9 cellular contexts compared by ENCODE assay signal in the genomic region with DNA sequence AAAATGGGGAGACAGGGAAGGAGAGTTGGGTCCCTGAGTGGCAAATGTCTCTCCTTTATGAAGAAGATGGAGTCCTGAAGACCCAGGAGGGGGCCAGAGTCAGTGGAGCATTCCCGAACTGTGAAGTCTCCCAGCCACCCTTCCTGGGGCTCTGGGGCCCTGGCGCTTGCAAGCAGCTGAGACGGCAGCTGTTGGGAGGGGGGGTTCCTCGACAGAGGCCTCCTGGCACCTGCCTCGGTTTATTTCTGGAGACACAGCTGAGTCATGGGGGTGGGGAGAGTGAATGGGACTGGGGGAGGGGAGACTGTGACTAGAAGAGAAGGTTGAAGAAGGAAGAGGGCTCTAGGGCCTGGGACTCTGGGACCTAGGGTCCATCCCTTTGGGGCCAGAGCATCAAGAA. TPM values are rescaled to one million over a fixed set of nuclear protein-coding genes. Genes with fewer than 3 reads are reported as not detected.
DNase-seq lines count a peak whose midpoint lies in the region; ATAC-seq and TF ChIP-seq lines count a peak whose summit lies in the region.
"Had no signal": no experiment of that assay in that cellular context is flagged by ENCODE, and none has a peak within 500 bp of the region (broad histone marks: within the 10 kb centered on the region; RNA-seq: fewer than 3 reads in every experiment).

No MANE protein-coding gene starts in this region.

- H2AFZ ChIP-seq in H9 (ENCODE audit: low read length) = no peak overlapping the region

- no peak overlapping the region for H3K23ac ChIP-seq in H9 (ENCODE audit: insufficient read length, low read depth, low read length)

- no peaks in the 10 kb centered on the region; a peak in 1 of 5 replicates for H3K9me3 Mint-ChIP-seq in H9

- H4K8ac ChIP-seq in H9 (replicated peaks; ENCODE audit: insufficient read length, low read depth, low read length) = no peak overlapping the region

- no peak overlapping the region for H2BK15ac ChIP-seq in H9 (ENCODE audit: low read depth, low read length)

- H3K27me3 ChIP-seq in H9 (ENCODE audit: insufficient read depth, low read length) (no peaks in the 10 kb centered on the region; the same call in 1 of the 2 replicates), SJCRH30 (no peaks in the 10 kb centered on the region), heart right ventricle (no peaks in the 10 kb centered on the region), spleen (replicated peaks in 1 of 7) (peaks cover 0 to under 1% (median 0%) of the 10 kb centered on the region in 7 donors), suprapubic skin (no peaks in the 10 kb centered on the region)

- no peaks in the 10 kb centered on the region for H4K20me1 ChIP-seq in H9 (ENCODE audit: control insufficient read depth, insufficient read depth, insufficient read length)

- no peak overlapping the region for H3T11ph ChIP-seq in H9 (ENCODE audit: low read length)

- no peak overlapping the region for H3K9ac ChIP-seq in H9 (ENCODE audit: extremely low read depth, insufficient read length, low read length)

- peak in 2 of 8 donors; percentile 6 to 12 for ATAC-seq in heart right ventricle
- ATAC-seq: PC-3 had no signal

- peak overlapping the region; percentile 59 for H3K4me3 ChIP-seq in SJCRH30
- H3K4me3 ChIP-seq in heart right ventricle = no peak overlapping the region
- no peak overlapping the region for H3K4me3 ChIP-seq in spleen
- H3K4me3 ChIP-seq in suprapubic skin = no peak overlapping the region

- H4K5ac ChIP-seq in H9 (ENCODE audit: insufficient read length, low read depth, low read length) = no peak overlapping the region

- no peak for TF ChIP-seq POLR2A in spleen (IDR thresholded peaks at IDR 0.05)
- no peak for TF ChIP-seq POLR2A in suprapubic skin (IDR thresholded peaks at IDR 0.05)

- peak overlapping the region; percentile 4 to 5; a peak in 1 of 5 replicates for H3K4me3 Mint-ChIP-seq in H9

- H3K36me3 Mint-ChIP-seq in H9 (ENCODE audit: insufficient read depth in 1 of 3, low read depth in 3 of 3) = no peaks in the 10 kb centered on the region

- H3K27me3 Mint-ChIP-seq in H9 (ENCODE audit: low read depth) = peaks cover 20% of the 10 kb centered on the region

- no peak overlapping the region for H3K14ac ChIP-seq in H9 (ENCODE audit: insufficient read depth, low read length)

- H3K36me3 ChIP-seq in SJCRH30 = no peaks in the 10 kb centered on the region
- no peaks in the 10 kb centered on the region for H3K36me3 ChIP-seq in heart right ventricle
- no peaks in the 10 kb centered on the region for H3K36me3 ChIP-seq in spleen
- H3K36me3 ChIP-seq in suprapubic skin = no peaks in the 10 kb centered on the region

- H3K23me2 ChIP-seq in H9 (ENCODE audit: insufficient read length, low read depth, low read length, poor library complexity, severe bottlenecking) = no peaks in the 10 kb centered on the region

- H3K27ac ChIP-seq in H9 (ENCODE audit: insufficient read length, low read depth, low read length) (no peak overlapping the region), SJCRH30 (peak overlapping the region; percentile 99), heart right ventricle (peak overlapping the region; percentile 88 to 99 (median 96)), spleen (peak overlapping the region; percentile 42 to 87 (median 80)), suprapubic skin (no peak overlapping the region)

- intact Hi-C loops in heart right ventricle (cut with DNase I) (loop anchor here in 2 of 10 donors (5.0 to 10.0 kb wide), 2 partner anchors 161 to 232 kb away; partner anchors contain the start of genes MEF2D (in 2 of the 2) and PEAR1 (in 1 of the 2)), spleen (cut with DNase I; ENCODE audit: low total_unique reads) (no loop called here)

- H3K9me3 ChIP-seq in H9 (ENCODE audit: control insufficient read depth, low read depth, low read length) = no peaks in the 10 kb centered on the region
- no peaks in the 10 kb centered on the region for H3K9me3 ChIP-seq in SJCRH30 (replicated peaks)
- H3K9me3 ChIP-seq in heart right ventricle = no peaks in the 10 kb centered on the region
- H3K9me3 ChIP-seq in spleen = no peaks in the 10 kb centered on the region
- no peaks in the 10 kb centered on the region for H3K9me3 ChIP-seq in suprapubic skin

- peak overlapping the region; percentile 36 to 86 (median 64) for H3K27ac Mint-ChIP-seq in H9

- no peak overlapping the region for H3K4ac ChIP-seq in H9 (ENCODE audit: low read depth, low read length)

- peaks cover 84 to 86% of the 10 kb centered on the region in 2 experiments for H3K4me1 Mint-ChIP-seq in H9

- no peak overlapping the region for H3K4me2 ChIP-seq in H9 (ENCODE audit: insufficient read depth, insufficient read length, low read length)

- H2BK5ac ChIP-seq in H9 (ENCODE audit: insufficient read length, low read length) = no peak overlapping the region

- no peak for TF ChIP-seq EP300 in suprapubic skin (IDR thresholded peaks at IDR 0.05)

- TF ChIP-seq CTCF in H9 (conservative IDR thresholded peaks at IDR 0.05) = no peak
- no peak for TF ChIP-seq CTCF in heart right ventricle (IDR thresholded peaks at IDR 0.05)
- no peak for TF ChIP-seq CTCF in spleen (IDR thresholded peaks at IDR 0.05 in 8 of 11, conservative IDR thresholded peaks at IDR 0.05 in 3 of 11)
- TF ChIP-seq CTCF in suprapubic skin (IDR thresholded peaks at IDR 0.05) = no peak

- no peak overlapping the region for H2BK12ac ChIP-seq in H9 (ENCODE audit: insufficient read length, low read depth, low read length)

- H3K4me1 ChIP-seq in H9 (ENCODE audit: insufficient read depth, low read length) (peaks cover 22% of the 10 kb centered on the region; the same call in 1 of the 2 replicates), SJCRH30 (peaks cover 64% of the 10 kb centered on the region), heart right ventricle (peaks cover 73 to 97% (median 92%) of the 10 kb centered on the region in 9 donors), spleen (peaks cover 63 to 100% (median 90%) of the 10 kb centered on the region in 6 donors), suprapubic skin (peaks cover 87% of the 10 kb centered on the region)

- no peak overlapping the region for H2BK20ac ChIP-seq in H9 (ENCODE audit: low read depth, low read length, poor library complexity, severe bottlenecking)

- no peak overlapping the region for H4K91ac ChIP-seq in H9 (ENCODE audit: insufficient read length, low read depth, low read length)

- no peak overlapping the region for H3K18ac ChIP-seq in H9 (ENCODE audit: insufficient read length, low read depth, low read length)

- H2AK5ac ChIP-seq in H9 (ENCODE audit: insufficient read length, low read length) = no peak overlapping the region

- no peaks in the 10 kb centered on the region for H3K79me2 ChIP-seq in H9 (ENCODE audit: insufficient read depth, low read length)

- WGBS in H9 (ENCODE audit: extremely low coverage, insufficient read length, low lambda C conversion rate) = no CpG with 5 or more reads among the region's 5 CpGs
- 9 to 11% methylated on average over 5 of the region's 5 CpGs for WGBS in heart right ventricle, 2 donors
- 27 to 55% (median 38%) methylated on average over 5 of the region's 5 CpGs for WGBS in spleen, 5 donors
- 30% methylated on average over 5 of the region's 5 CpGs for WGBS in suprapubic skin

- H3K56ac ChIP-seq in H9 (ENCODE audit: insufficient read length, low read depth, low read length) = no peak overlapping the region

- no peak overlapping the region for H2BK120ac ChIP-seq in H9 (ENCODE audit: low read depth, low read length, poor library complexity, severe bottlenecking)

- no peaks in the 10 kb centered on the region for H3K79me1 ChIP-seq in H9 (ENCODE audit: insufficient read depth, low read depth, low read length, poor library complexity, severe bottlenecking)

- DNase-seq in H9 (peak; percentile 61), SJCRH30 (peak; percentile 97 to 98), heart right ventricle (peak; percentile 52 to 86), spleen (no peak), suprapubic skin (ENCODE audit: low spot score in 2 of 2) (no peak), DMS114 treated with DMSO at 0.1 percent for 48 hours (lab: John Stamatoyannopoulos, UW; ENCODE audit: unreplicated experiment) (no peak), NCI-H2029 (lab: John Stamatoyannopoulos, UW) (no peak)
- DNase-seq: PC-3; stimulated activated CD4-positive, alpha-beta T cell treated with anti-CD3 and anti-CD28 coated beads, Interleukin-2, amount 100 ng/mL, for 48 hours had no signal

RNA-seq across cellular contexts. Expression of gene NES, which starts 14.0 kb away (rescaled TPM):
- total RNA-seq in H9 (2021) (167 and 168 TPM in 2 replicates), heart right ventricle (100 to 1,000 TPM in 9 of 10 donors, 10 to 100 TPM in 1; 84.6 to 389 (median 196) TPM), spleen (100 to 1,000 TPM in 2 of 7 donors, 10 to 100 TPM in 5; 36.0 to 146 (median 58.3) TPM), suprapubic skin (1 to 10 TPM; 1.9 to 7.4 (median 4.8) TPM)
- 356 and 359 TPM in 2 replicates for total RNA-seq in SJCRH30 (2014; rRNA removed; shearing (Covaris generic))
- polyA plus RNA-seq in heart right ventricle (100 to 1,000 TPM in 1 of 2 donors, 10 to 100 TPM in 1; 46.8 to 116 TPM), spleen (10 to 100 TPM in 1 of 3 donors, 1 to 10 TPM in 2; 4.3 to 39.5 (median 6.7) TPM)

RNA-seq across cellular contexts. Expression of gene BCAN, which starts 21.3 kb away (rescaled TPM):
- total RNA-seq in H9 (2021) (0.88 and 1.2 TPM in 2 replicates), heart right ventricle (under 1 TPM in 6 of 10 donors, not detected in 4; 0.14 to 0.52 (median 0.24) TPM), spleen (not detected), suprapubic skin (10 to 100 TPM; 17.8 to 41.2 (median 29.4) TPM)
- total RNA-seq in SJCRH30 (2014; rRNA removed; shearing (Covaris generic)) = 0.05 TPM in 1 of 2 replicates, not detected in the other
- polyA plus RNA-seq in heart right ventricle (under 1 TPM; 0.20 to 0.29 TPM), spleen (under 1 TPM in 2 of 3 donors, not detected in 1; 0.10 to 0.11 TPM)
- total RNA-seq: PC-3 had no signal

RNA-seq across cellular contexts. Expression of gene CRABP2, which starts 42.2 kb away (rescaled TPM):
- 180 and 184 TPM in 2 replicates for total RNA-seq in H9 (2021)
- 0.43 and 0.85 TPM in 2 replicates for total RNA-seq in SJCRH30 (2014; rRNA removed; shearing (Covaris generic))
- total RNA-seq in heart right ventricle = 1 to 10 TPM in 4 of 10 donors, under 1 TPM in 5, not detected in 1; 0.25 to 2.7 (median 0.64) TPM
- polyA plus RNA-seq in heart right ventricle = 1 to 10 TPM; 1.5 to 1.8 TPM
- 10 to 100 TPM in 1 of 7 donors, 1 to 10 TPM in 6; 1.2 to 13.1 (median 3.8) TPM for total RNA-seq in spleen
- 1 to 10 TPM; 1.2 to 5.3 (median 1.8) TPM for polyA plus RNA-seq in spleen
- total RNA-seq in suprapubic skin = 10 to 100 TPM; 38.4 to 98.0 (median 68.2) TPM

RNA-seq across cellular contexts. Expression of gene HAPLN2, which starts 44.0 kb away (rescaled TPM):
- total RNA-seq in H9 (2021) (0.44 and 0.46 TPM in 2 replicates), heart right ventricle (1 to 10 TPM in 3 of 10 donors, under 1 TPM in 6, not detected in 1; 0.24 to 1.7 (median 0.77) TPM), spleen (1 to 10 TPM in 1 of 7 donors, under 1 TPM in 2, not detected in 4; 0.20 to 1.1 (median 0.46) TPM), suprapubic skin (1 to 10 TPM in 2 of 4 donors, not detected in 2; 1.0 to 2.9 TPM)
- total RNA-seq in SJCRH30 (2014; rRNA removed; shearing (Covaris generic)) = 0.20 and 0.23 TPM in 2 replicates
- polyA plus RNA-seq in heart right ventricle (1 to 10 TPM; 3.0 to 6.3 TPM), spleen (under 1 TPM; 0.22 to 0.80 (median 0.27) TPM)

Comparison
In these comparisons a context has a peak if more than half of its experiments do, and no peak if none do; other contexts are left out.
1. DNase-seq: peak in H9 (single experiment), SJCRH30 (2 of 2) and heart right ventricle (2 of 2); none in spleen (single experiment), suprapubic skin (0 of 2), DMS114 treated with DMSO at 0.1 percent for 48 hours (single experiment) and NCI-H2029 (single experiment).
2. H3K27ac ChIP-seq: peak in SJCRH30 (single experiment), heart right ventricle (10 of 10) and spleen (8 of 8); none in H9 (single experiment) and suprapubic skin (single experiment).
3. RNA of gene NES, which starts 14.0 kb away (total RNA-seq): 356 to 359 TPM in SJCRH30, 84.6 to 389 TPM in heart right ventricle, 167 to 168 TPM in H9 and 36.0 to 146 TPM in spleen; 1.9 to 7.4 TPM in suprapubic skin; every median in the first group is over 4 times any median in the second.